ENCODE assay signal across 8 cellular contexts in genomic region chr12:84874125-84874824, GRCh38. TPM values are rescaled to one million over a fixed set of nuclear protein-coding genes. Genes with fewer than 3 reads are reported as not detected.
DNase-seq lines count a peak whose midpoint lies in the region; ATAC-seq and TF ChIP-seq lines count a peak whose summit lies in the region.

No MANE protein-coding gene starts in this region.

- ATAC-seq in GM18508 (IDR thresholded peaks at IDR 0.05; ENCODE audit: insufficient read depth, unreplicated experiment) (peak; percentile 97), HG02870 (IDR thresholded peaks at IDR 0.05; ENCODE audit: unreplicated experiment) (peak; percentile 94)

- H3K36me3 ChIP-seq in MG63: no peaks in the 10 kb centered on the region

- H3K27me3 ChIP-seq in MG63: no peaks in the 10 kb centered on the region

- no peaks in the 10 kb centered on the region for H3K9me3 ChIP-seq in MG63

- DNase-seq in Ammon's horn (ENCODE audit: low spot score): peak; percentile 77
- peak; percentile 77 for DNase-seq in NCI-H1105 treated with DMSO at 0.1 percent for 48 hours (lab: John Stamatoyannopoulos, UW)
- peak; percentile 15 for DNase-seq in SKM-1 treated with dmso at 0.1 percent for 144 hours (lab: John Stamatoyannopoulos, UW; ENCODE audit: unreplicated experiment)
- peak; percentile 67 for DNase-seq in fibroblast of villous mesenchyme (ENCODE audit: low read depth)
- peak; percentile 8 for DNase-seq in pulmonary artery endothelial cell (ENCODE audit: low read depth, low spot score)
- DNase-seq in MG63: no peak

- peak; percentile 72 for TF ChIP-seq CTCF in fibroblast of villous mesenchyme (IDR thresholded peaks at IDR 0.05; ENCODE audit: insufficient read depth, low read depth, low read length)

- H3K4me3 ChIP-seq in fibroblast of villous mesenchyme (ENCODE audit: low read depth, low read length): no peak overlapping the region
- no peak overlapping the region for H3K4me3 ChIP-seq in MG63

RNA-seq across cellular contexts. Expression of gene SLC6A15, which starts 38.3 kb away (rescaled TPM):
- total RNA-seq in fibroblast of villous mesenchyme: 0.43 and 0.64 TPM in 2 replicates
- 0.53 and 0.92 TPM in 2 replicates for total RNA-seq in pulmonary artery endothelial cell
- 0.30 and 1.5 TPM in 2 replicates for total RNA-seq in MG63 (2014; rRNA removed; shearing (Covaris generic); ENCODE audit: low replicate concordance)
